In the genomic region with DNA sequence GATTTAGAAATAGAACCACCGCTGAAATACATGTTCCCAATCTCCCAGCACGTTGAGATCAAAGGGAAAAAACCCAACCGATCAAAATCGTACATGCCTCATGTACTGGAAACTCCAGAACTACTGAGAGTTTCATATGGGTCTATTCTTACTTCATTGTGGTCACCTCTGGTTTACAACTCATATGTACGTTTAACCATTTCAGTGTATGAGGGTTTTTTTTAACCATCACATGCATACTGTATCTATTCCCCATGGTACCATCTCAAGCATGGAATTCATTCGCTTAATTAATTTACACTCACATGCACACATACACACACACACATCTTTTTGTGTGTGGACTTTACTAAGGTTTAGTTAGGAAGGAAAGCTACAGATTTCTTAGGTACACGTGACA, we compare ENCODE assay signal across 11 cellular contexts. TPM values are rescaled to one million over a fixed set of nuclear protein-coding genes. Genes with fewer than 3 reads are reported as not detected.
DNase-seq lines count a peak whose midpoint lies in the region; ATAC-seq lines count a peak whose summit lies in the region.
"Had no signal": no experiment of that assay in that cellular context is flagged by ENCODE, and none has a peak within 500 bp of the region (broad histone marks: within the 10 kb centered on the region; RNA-seq: fewer than 3 reads in every experiment).

No MANE protein-coding gene starts in this region.

- peaks cover 3% of the 10 kb centered on the region; the same call in 1 of the 2 replicates for H3K27me3 ChIP-seq in SJCRH30
- H3K27me3 ChIP-seq: hepatocyte had no signal

- no peaks in the 10 kb centered on the region for H3K4me1 ChIP-seq in SJCRH30

- peaks cover 13% of the 10 kb centered on the region for H3K9me3 Mint-ChIP-seq in activated T-cell treated with anti-CD3 and anti-CD28 coated beads, Interleukin-2, amount 50 U/mL, for 24 hours
- peaks cover 15% of the 10 kb centered on the region for H3K9me3 Mint-ChIP-seq in stimulated activated naive CD8-positive, alpha-beta T cell treated with anti-CD3 and anti-CD28 coated beads, Interleukin-15, Interleukin-2, amounts not matched to agents 100 ng/mL and 50 ng/mL, for 24 hours
- no peaks in the 10 kb centered on the region for H3K9me3 Mint-ChIP-seq in effector memory CD8-positive, alpha-beta T cell
- H3K9me3 Mint-ChIP-seq: activated naive CD8-positive, alpha-beta T cell treated with anti-CD3 and anti-CD28 coated beads, Interleukin-2, amount 10 ng/mL, durations not matched to agents 7 days and 5 days had no signal

- peak overlapping the region; percentile 80 for H3K27ac Mint-ChIP-seq in activated T-cell treated with anti-CD3 and anti-CD28 coated beads, Interleukin-2, amount 50 U/mL, for 24 hours
- peak overlapping the region; percentile 94 for H3K27ac Mint-ChIP-seq in stimulated activated naive CD8-positive, alpha-beta T cell treated with anti-CD3 and anti-CD28 coated beads, Interleukin-15, Interleukin-2, amounts not matched to agents 100 ng/mL and 50 ng/mL, for 24 hours
- H3K27ac Mint-ChIP-seq in effector memory CD8-positive, alpha-beta T cell, result no peak overlapping the region
- H3K27ac Mint-ChIP-seq: activated naive CD8-positive, alpha-beta T cell treated with anti-CD3 and anti-CD28 coated beads, Interleukin-2, amount 10 ng/mL, durations not matched to agents 7 days and 5 days had no signal

- ATAC-seq in GM21619 (IDR thresholded peaks at IDR 0.05; ENCODE audit: unreplicated experiment), result peak; percentile 58
- ATAC-seq in HG03139 (IDR thresholded peaks at IDR 0.05; ENCODE audit: unreplicated experiment), result peak; percentile 49
- no peak for ATAC-seq in effector memory CD8-positive, alpha-beta T cell (replicated peaks)

- DNase-seq in activated T-cell treated with anti-CD3 and anti-CD28 coated beads, Interleukin-2, amount 50 U/mL, for 24 hours, result no peak
- DNase-seq in activated T-cell treated with anti-CD3 and anti-CD28 coated beads for 4 hours, result no peak
- DNase-seq in SJCRH30, result no peak
- no peak for DNase-seq in cortex of kidney (lab: John Stamatoyannopoulos, UW)
- DNase-seq in effector memory CD8-positive, alpha-beta T cell, result no peak
- DNase-seq: activated naive CD8-positive, alpha-beta T cell treated with anti-CD3 and anti-CD28 coated beads, Interleukin-2, amount 10 ng/mL, durations not matched to agents 7 days and 5 days had no signal

- no peaks in the 10 kb centered on the region for H3K36me3 ChIP-seq in SJCRH30

- H3K4me3 Mint-ChIP-seq in activated T-cell treated with anti-CD3 and anti-CD28 coated beads, Interleukin-2, amount 50 U/mL, for 24 hours, result no peak overlapping the region
- H3K4me3 Mint-ChIP-seq in stimulated activated naive CD8-positive, alpha-beta T cell treated with anti-CD3 and anti-CD28 coated beads, Interleukin-15, Interleukin-2, amounts not matched to agents 100 ng/mL and 50 ng/mL, for 24 hours, result peak overlapping the region; percentile 55
- no peak overlapping the region for H3K4me3 Mint-ChIP-seq in effector memory CD8-positive, alpha-beta T cell
- H3K4me3 Mint-ChIP-seq: activated naive CD8-positive, alpha-beta T cell treated with anti-CD3 and anti-CD28 coated beads, Interleukin-2, amount 10 ng/mL, durations not matched to agents 7 days and 5 days had no signal

- H3K9me3 ChIP-seq in SJCRH30 (replicated peaks), result no peaks in the 10 kb centered on the region

- no peak overlapping the region for H3K4me3 ChIP-seq in SJCRH30
- H3K4me3 ChIP-seq: hepatocyte had no signal

- H3K27me3 Mint-ChIP-seq in activated T-cell treated with anti-CD3 and anti-CD28 coated beads, Interleukin-2, amount 50 U/mL, for 24 hours, result no peaks in the 10 kb centered on the region
- no peaks in the 10 kb centered on the region for H3K27me3 Mint-ChIP-seq in stimulated activated naive CD8-positive, alpha-beta T cell treated with anti-CD3 and anti-CD28 coated beads, Interleukin-15, Interleukin-2, amounts not matched to agents 100 ng/mL and 50 ng/mL, for 24 hours
- H3K27me3 Mint-ChIP-seq in effector memory CD8-positive, alpha-beta T cell, result peaks cover 5 to 22% of the 10 kb centered on the region in 2 donors
- H3K27me3 Mint-ChIP-seq: activated naive CD8-positive, alpha-beta T cell treated with anti-CD3 and anti-CD28 coated beads, Interleukin-2, amount 10 ng/mL, durations not matched to agents 7 days and 5 days had no signal

- H3K4me1 Mint-ChIP-seq in activated T-cell treated with anti-CD3 and anti-CD28 coated beads, Interleukin-2, amount 50 U/mL, for 24 hours (ENCODE audit: low read depth), result peaks cover 68% of the 10 kb centered on the region
- H3K4me1 Mint-ChIP-seq in stimulated activated naive CD8-positive, alpha-beta T cell treated with anti-CD3 and anti-CD28 coated beads, Interleukin-15, Interleukin-2, amounts not matched to agents 100 ng/mL and 50 ng/mL, for 24 hours (ENCODE audit: low read depth), result peaks cover 86% of the 10 kb centered on the region
- peaks cover 0 to 16% of the 10 kb centered on the region in 2 donors for H3K4me1 Mint-ChIP-seq in effector memory CD8-positive, alpha-beta T cell (ENCODE audit: low read depth in 2 of 2)

- H3K36me3 Mint-ChIP-seq in activated T-cell treated with anti-CD3 and anti-CD28 coated beads, Interleukin-2, amount 50 U/mL, for 24 hours (ENCODE audit: low read depth), result no peaks in the 10 kb centered on the region
- H3K36me3 Mint-ChIP-seq in stimulated activated naive CD8-positive, alpha-beta T cell treated with anti-CD3 and anti-CD28 coated beads, Interleukin-15, Interleukin-2, amounts not matched to agents 100 ng/mL and 50 ng/mL, for 24 hours (ENCODE audit: low read depth), result no peaks in the 10 kb centered on the region
- no peaks in the 10 kb centered on the region for H3K36me3 Mint-ChIP-seq in effector memory CD8-positive, alpha-beta T cell (ENCODE audit: insufficient read depth)

- H3K27ac ChIP-seq in SJCRH30, result no peak overlapping the region
- H3K27ac ChIP-seq: hepatocyte had no signal

RNA-seq across cellular contexts. Expression of a gene that starts 46.0 kb away (rescaled TPM):
- not detected in 2 replicates for total RNA-seq in SJCRH30 (2014; rRNA removed; shearing (Covaris generic))
- total RNA-seq: activated naive CD8-positive, alpha-beta T cell treated with anti-CD3 and anti-CD28 coated beads, Interleukin-2, amount 10 ng/mL, durations not matched to agents 7 days and 5 days; Daoy; hepatocyte had no signal

Comparison
In these comparisons a context has a peak if more than half of its experiments do, and no peak if none do; other contexts are left out.
1. H3K27ac Mint-ChIP-seq: peak in activated T-cell treated with anti-CD3 and anti-CD28 coated beads, Interleukin-2, amount 50 U/mL, for 24 hours (single experiment) and stimulated activated naive CD8-positive, alpha-beta T cell treated with anti-CD3 and anti-CD28 coated beads, Interleukin-15, Interleukin-2, amounts not matched to agents 100 ng/mL and 50 ng/mL, for 24 hours (single experiment); none in effector memory CD8-positive, alpha-beta T cell (0 of 2).